In the genomic region with DNA sequence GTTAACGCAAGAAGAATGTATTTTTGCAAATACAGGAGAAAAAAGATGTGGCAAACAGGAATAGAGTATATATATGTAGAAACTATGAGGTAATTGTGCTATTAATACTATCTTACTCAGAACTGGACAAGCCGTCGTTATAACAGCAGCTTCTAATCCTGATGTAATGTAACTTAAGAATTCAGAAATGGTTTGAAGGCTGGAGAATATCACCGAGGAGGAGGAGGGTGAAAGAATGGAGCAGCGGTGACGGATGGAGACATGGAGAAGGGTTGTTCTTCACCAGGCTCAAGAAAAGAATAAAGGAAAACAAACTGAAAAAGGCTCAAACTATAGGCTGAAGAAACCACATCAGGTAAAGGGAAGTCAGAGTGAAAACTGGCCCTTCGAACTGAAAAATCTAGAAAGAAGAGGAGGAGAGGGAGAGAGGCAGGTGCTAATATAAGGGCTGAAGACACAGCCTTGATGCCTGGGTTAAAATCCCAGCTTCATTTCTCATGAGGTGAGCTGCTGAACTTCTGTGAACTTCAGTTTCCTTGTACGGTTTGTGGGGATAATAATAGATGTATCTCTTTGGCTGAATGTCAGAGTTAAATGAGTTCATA, we compare ENCODE assay signal across 8 cellular contexts. TPM values are rescaled to one million over a fixed set of nuclear protein-coding genes. Genes with fewer than 3 reads are reported as not detected.
DNase-seq lines count a peak whose midpoint lies in the region; ATAC-seq and TF ChIP-seq lines count a peak whose summit lies in the region.

No MANE protein-coding gene starts in this region.

- peak; percentile 56 for ATAC-seq in GM21423 (IDR thresholded peaks at IDR 0.05; ENCODE audit: unreplicated experiment)
- ATAC-seq in HG03521 (IDR thresholded peaks at IDR 0.05; ENCODE audit: unreplicated experiment): peak; percentile 62

- DNase-seq in EL (peak; percentile 12), foreskin fibroblast (peak; percentile 33 to 64), G401 (ENCODE audit: low spot score) (no peak), Ammon's horn (ENCODE audit: low spot score) (no peak), RWPE1 (ENCODE audit: low spot score) (no peak), RKO (ENCODE audit: low spot score) (no peak)

- H3K27ac ChIP-seq in RWPE1: no peak overlapping the region

- POLR2A ChIA-PET in RWPE1 (lab: Yijun Ruan, JAX; ENCODE audit: low non-redundant PET): no interaction called here

- TF ChIP-seq CTCF in foreskin fibroblast (IDR thresholded peaks at IDR 0.05; ENCODE audit: low read depth, low read length): no peak
- TF ChIP-seq CTCF in RWPE1 (conservative IDR thresholded peaks at IDR 0.05; ENCODE audit: low read depth): no peak

- CTCF ChIA-PET in RWPE1 (lab: Yijun Ruan, JAX): interaction anchor here (0.6 kb wide), 1 partner anchor 31 kb away, joined by 3 read pairs; no protein-coding TSS in a partner anchor

- H3K4me3 ChIP-seq in foreskin fibroblast (ENCODE audit: low read depth in 1 of 2, low read length in 2 of 2): no peak overlapping the region

- in situ Hi-C loops in G401 (cut with HindIII; ENCODE audit: low sequenced_read_pairs): no loop called here

RNA-seq across cellular contexts. Expression of gene GOLIM4, which starts 44.0 kb away (rescaled TPM):
- 5.8 and 15.7 TPM in 2 replicates for total RNA-seq in G401 (2014; rRNA removed; shearing (Covaris generic))

Comparison
In these comparisons a context has a peak if more than half of its experiments do, and no peak if none do; other contexts are left out.
1. DNase-seq: peak in EL (single experiment) and foreskin fibroblast (2 of 2); none in G401 (single experiment), Ammon's horn (single experiment), RWPE1 (single experiment) and RKO (single experiment).